Comparison of ENCODE assay signal across 19 cellular contexts in the genomic region with DNA sequence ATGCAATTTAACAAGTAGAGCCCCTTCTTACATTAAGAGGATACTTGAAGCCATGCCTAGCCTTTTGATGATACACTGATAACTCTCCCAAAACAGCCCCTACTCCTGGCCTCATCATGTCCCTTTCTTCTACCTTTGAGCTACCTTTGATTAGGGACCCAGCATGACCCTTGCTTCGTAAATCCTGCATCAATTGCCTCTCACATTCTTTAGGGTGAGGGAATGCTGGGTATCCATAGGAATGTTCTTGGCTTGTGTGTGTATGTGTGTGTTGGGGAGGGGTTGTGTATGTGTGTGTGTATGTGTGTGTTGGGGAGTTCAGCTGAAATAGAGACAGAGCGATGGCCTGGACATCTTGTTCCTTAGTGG. TPM values are rescaled to one million over a fixed set of nuclear protein-coding genes. Genes with fewer than 3 reads are reported as not detected.
"Had no signal": no experiment of that assay in that cellular context is flagged by ENCODE, and none has a peak within 500 bp of the region (broad histone marks: within the 10 kb centered on the region; RNA-seq: fewer than 3 reads in every experiment).

No MANE protein-coding gene starts in this region.

- DNase-seq: activated B cell treated with CpG ODN at 0.5 μM for 24 hours; activated naive CD4-positive, alpha-beta T cell; activated naive CD8-positive, alpha-beta T cell treated with anti-CD3 and anti-CD28 coated beads for 36 hours; activated T-cell treated with anti-CD3 and anti-CD28 coated beads, Interleukin-2, amount 50 U/mL, for 1 hour; amniotic stem cell; NCI-H524 treated with DMSO at 0.1 percent for 48 hours had no signal

- H3K4me1 ChIP-seq: ascending aorta had no signal

- H3K9me3 ChIP-seq: ascending aorta, SK-N-SH had no signal

- H3K9ac ChIP-seq: SK-N-SH had no signal

- H3K4me3 Mint-ChIP-seq: activated B cell treated with CpG ODN at 0.5 μM for 24 hours; activated CD8-positive, alpha-beta T cell treated with anti-CD3 and anti-CD28 coated beads for 36 hours; activated naive CD8-positive, alpha-beta T cell treated with anti-CD3 and anti-CD28 coated beads for 36 hours; activated T-cell treated with anti-CD3 and anti-CD28 coated beads, Interleukin-2, amount 50 U/mL, for 72 hours; activated T-helper 17 cell treated with anti-CD3 and anti-CD28 coated beads, Interleukin-2, amount 50 U/mL, for 72 hours; T-helper 1 cell treated with Interleukin-12 subunit alpha and Interleukin-12 subunit beta and Interleukin-4 antibody, amounts not matched to agents 30 μg/mL and 1 μg/mL, for 36 hours; T-helper 2 cell treated with Interferon-gamma antibody and Interleukin-4, amounts not matched to agents 5 μg/mL and 100 μg/mL, for 36 hours had no signal

- H3K27me3 Mint-ChIP-seq: activated B cell treated with CpG ODN at 0.5 μM for 24 hours; activated CD8-positive, alpha-beta T cell treated with anti-CD3 and anti-CD28 coated beads for 36 hours; activated naive CD8-positive, alpha-beta T cell treated with anti-CD3 and anti-CD28 coated beads for 36 hours; activated T-helper 17 cell treated with anti-CD3 and anti-CD28 coated beads, Interleukin-2, amount 50 U/mL, for 72 hours had no signal

- H3K4me3 ChIP-seq: ascending aorta, SJSA1 had no signal

- H3K36me3 ChIP-seq: ascending aorta, SJSA1 had no signal

- H3K4me2 ChIP-seq: SK-N-SH had no signal

- H3K9me2 ChIP-seq: SK-N-SH had no signal

- H3K9me3 Mint-ChIP-seq: activated B cell treated with CpG ODN at 0.5 μM for 24 hours; activated CD8-positive, alpha-beta T cell treated with anti-CD3 and anti-CD28 coated beads for 36 hours; activated T-cell treated with anti-CD3 and anti-CD28 coated beads, Interleukin-2, amount 50 U/mL, for 72 hours; activated T-helper 17 cell treated with anti-CD3 and anti-CD28 coated beads, Interleukin-2, amount 50 U/mL, for 72 hours; T-helper 1 cell treated with Interleukin-12 subunit alpha and Interleukin-12 subunit beta and Interleukin-4 antibody, amounts not matched to agents 30 μg/mL and 1 μg/mL, for 36 hours; T-helper 2 cell treated with Interferon-gamma antibody and Interleukin-4, amounts not matched to agents 5 μg/mL and 100 μg/mL, for 36 hours had no signal

- H3K27me3 ChIP-seq: ascending aorta had no signal

- H3K27ac Mint-ChIP-seq: activated B cell treated with CpG ODN at 0.5 μM for 24 hours; activated CD8-positive, alpha-beta T cell treated with anti-CD3 and anti-CD28 coated beads for 36 hours; activated naive CD8-positive, alpha-beta T cell treated with anti-CD3 and anti-CD28 coated beads for 36 hours; activated T-cell treated with anti-CD3 and anti-CD28 coated beads, Interleukin-2, amount 50 U/mL, for 72 hours; activated T-helper 17 cell treated with anti-CD3 and anti-CD28 coated beads, Interleukin-2, amount 50 U/mL, for 72 hours; T-helper 1 cell treated with Interleukin-12 subunit alpha and Interleukin-12 subunit beta and Interleukin-4 antibody, amounts not matched to agents 30 μg/mL and 1 μg/mL, for 36 hours; T-helper 2 cell treated with Interferon-gamma antibody and Interleukin-4, amounts not matched to agents 5 μg/mL and 100 μg/mL, for 36 hours had no signal

- H3K27ac ChIP-seq: ascending aorta, SJSA1 had no signal

RNA-seq across cellular contexts. Expression of a gene that starts 6.7 kb away (rescaled TPM):
- total RNA-seq: activated B cell treated with CpG ODN at 0.5 μM for 24 hours; activated CD8-positive, alpha-beta memory T cell treated with anti-CD3 and anti-CD28 coated beads for 36 hours; activated CD8-positive, alpha-beta T cell treated with anti-CD3 and anti-CD28 coated beads for 36 hours; activated naive CD8-positive, alpha-beta T cell treated with anti-CD3 and anti-CD28 coated beads for 36 hours; activated T-cell treated with anti-CD3 and anti-CD28 coated beads, Interleukin-2, amount 50 U/mL, for 72 hours; activated T-helper 17 cell treated with anti-CD3 and anti-CD28 coated beads, Interleukin-2, amount 50 U/mL, for 72 hours; ascending aorta; MCF 10A; NCI-H460; RPMI7951; SJSA1 had no signal
- polyA plus RNA-seq: SK-N-SH had no signal

RNA-seq across cellular contexts. Expression of a gene that starts 44.5 kb away (rescaled TPM):
- total RNA-seq: ascending aorta, cardiac septum, RPMI7951 had no signal
- polyA plus RNA-seq: SK-N-SH had no signal
